9 cellular contexts compared by ENCODE assay signal in genomic region chr17:19387921-19388521, GRCh38. TPM values are rescaled to one million over a fixed set of nuclear protein-coding genes. Genes with fewer than 3 reads are reported as not detected.
DNase-seq lines count a peak whose midpoint lies in the region; ATAC-seq and TF ChIP-seq lines count a peak whose summit lies in the region.
"Had no signal": no experiment of that assay in that cellular context is flagged by ENCODE, and none has a peak within 500 bp of the region (broad histone marks: within the 10 kb centered on the region; RNA-seq: fewer than 3 reads in every experiment).

No MANE protein-coding gene starts in this region.

- no peaks in the 10 kb centered on the region for H3K27me3 ChIP-seq in A673 (replicated peaks; ENCODE audit: insufficient read depth, low read depth, low read length, poor library complexity)
- no peaks in the 10 kb centered on the region for H3K27me3 ChIP-seq in ectodermal cell (ENCODE audit: control insufficient read depth, insufficient read depth, low read length, poor library complexity, severe bottlenecking)
- no peaks in the 10 kb centered on the region for H3K27me3 ChIP-seq in mucosa of stomach (ENCODE audit: control insufficient read depth, insufficient read depth, low read length)

- peak overlapping the region; percentile 54 for H3K4me3 ChIP-seq in A673 (ENCODE audit: low read depth, low read length, poor library complexity, severe bottlenecking)
- no peak overlapping the region for H3K4me3 ChIP-seq in ectodermal cell (ENCODE audit: insufficient read depth, low read depth, low read length)
- no peak overlapping the region for H3K4me3 ChIP-seq in mucosa of stomach (ENCODE audit: low read length)

- BruUV-seq in A673 (replicated peaks; lab: Mats Ljungman, UMichigan), result TSS peak; percentile 39

- H3K27ac ChIP-seq in A673 (ENCODE audit: low read depth, low read length, poor library complexity, severe bottlenecking) (peak overlapping the region; percentile 93), ectodermal cell (ENCODE audit: insufficient read depth, low read depth, low read length, poor library complexity, severe bottlenecking) (peak overlapping the region; percentile 75)
- H3K27ac ChIP-seq: VCaP had no signal

- no peak for TF ChIP-seq CTCF in A673 (conservative IDR thresholded peaks at IDR 0.05; ENCODE audit: low read depth, low read length)

- CTCF ChIA-PET in A673 (lab: Charles Lee), result interaction anchor here (1.6 kb wide), 1 partner anchor 25 kb away, joined by 7 read pairs; the partner anchor contains the start of gene B9D1

- no peaks in the 10 kb centered on the region for H3K9me3 ChIP-seq in A673 (ENCODE audit: low read depth, low read length, poor library complexity, severe bottlenecking)
- no peaks in the 10 kb centered on the region for H3K9me3 ChIP-seq in ectodermal cell (ENCODE audit: control insufficient read depth, low read length)
- H3K9me3 ChIP-seq in mucosa of stomach (ENCODE audit: control insufficient read depth, low read length), result no peaks in the 10 kb centered on the region

- H3K9ac ChIP-seq in mucosa of stomach (ENCODE audit: low read length), result peak overlapping the region; percentile 42

- DNase-seq in A673 (ENCODE audit: low spot score) (peak; percentile 74), NCI-H1694 (lab: John Stamatoyannopoulos, UW) (peak; percentile 71), T-helper 1 cell (no peak)
- no peak for DNase-seq in stimulated activated CD4-positive, alpha-beta T cell treated with anti-CD3 and anti-CD28 coated beads, Interleukin-1b, Interleukin-23, amount 100 ng/mL, for 48 hours

- H3K36me3 ChIP-seq in A673 (ENCODE audit: insufficient read depth, low read length, poor library complexity, severe bottlenecking) (peaks cover 25% of the 10 kb centered on the region), ectodermal cell (ENCODE audit: control insufficient read depth, insufficient read depth, low read length) (peaks cover 11% of the 10 kb centered on the region), mucosa of stomach (ENCODE audit: control insufficient read depth, insufficient read depth, low read length) (peaks cover under 1% of the 10 kb centered on the region)

- no peak for ATAC-seq in HG03521 (IDR thresholded peaks at IDR 0.05; ENCODE audit: unreplicated experiment)
- no peak for ATAC-seq in HG02759 (IDR thresholded peaks at IDR 0.05; ENCODE audit: unreplicated experiment)

- peaks cover 63% of the 10 kb centered on the region for H3K4me1 ChIP-seq in A673 (ENCODE audit: insufficient read depth, low read length, poor library complexity, severe bottlenecking)
- peaks cover 34% of the 10 kb centered on the region for H3K4me1 ChIP-seq in ectodermal cell (ENCODE audit: control insufficient read depth, insufficient read depth, low read length)
- H3K4me1 ChIP-seq in mucosa of stomach (ENCODE audit: control insufficient read depth, insufficient read depth, low read length), result peaks cover 53% of the 10 kb centered on the region

- intact Hi-C loops in A673 (cut with micrococcal nuclease; ENCODE audit: unreplicated experiment), result no loop called here

- POLR2A ChIA-PET in A673 (lab: Charles Lee; ENCODE audit: low non-redundant PET), result interaction anchor here (0.5 to 1.0 kb wide), 2 partner anchors 22 to 38 kb away, joined by 5 to 6 read pairs; no protein-coding TSS in a partner anchor

- WGBS in ectodermal cell, 2 experiments, result 82 to 94% methylated on average over 2 of the region's 2 CpGs

RNA-seq across cellular contexts. Expression of gene MFAP4, which starts 1.0 kb away (rescaled TPM):
- total RNA-seq in A673 (2021), result 60.9 and 92.7 TPM in 2 replicates
- polyA plus RNA-seq in ectodermal cell (2013, experiment 1 of 4), result 1.1 TPM
- polyA plus RNA-seq in ectodermal cell (2013, experiment 2 of 4), result 0.94 TPM
- 1.5 TPM for polyA plus RNA-seq in ectodermal cell (2013, experiment 3 of 4)
- polyA plus RNA-seq in ectodermal cell (2013, experiment 4 of 4), result 1.4 TPM

RNA-seq across cellular contexts. Expression of gene MAPK7, which starts 9.7 kb away (rescaled TPM):
- 40.0 and 55.8 TPM in 2 replicates for total RNA-seq in A673 (2021)
- 32.3 TPM for polyA plus RNA-seq in ectodermal cell (2013, experiment 1 of 4)
- 34.4 TPM for polyA plus RNA-seq in ectodermal cell (2013, experiment 2 of 4)
- polyA plus RNA-seq in ectodermal cell (2013, experiment 3 of 4), result 28.7 TPM
- 26.5 TPM for polyA plus RNA-seq in ectodermal cell (2013, experiment 4 of 4)

RNA-seq across cellular contexts. Expression of gene RNF112, which starts 23.0 kb away (rescaled TPM):
- 0.09 and 0.57 TPM in 2 replicates for total RNA-seq in A673 (2021)
- 1.2 TPM for polyA plus RNA-seq in ectodermal cell (2013, experiment 1 of 4)
- polyA plus RNA-seq in ectodermal cell (2013, experiment 2 of 4), result 1.1 TPM
- 1.2 TPM for polyA plus RNA-seq in ectodermal cell (2013, experiment 3 of 4)
- 1.7 TPM for polyA plus RNA-seq in ectodermal cell (2013, experiment 4 of 4)

RNA-seq across cellular contexts. Expression of gene B9D1, which starts 25.5 kb away (rescaled TPM):
- 37.0 and 45.2 TPM in 2 replicates for total RNA-seq in A673 (2021)
- 30.0 TPM for polyA plus RNA-seq in ectodermal cell (2013, experiment 1 of 4)
- 31.7 TPM for polyA plus RNA-seq in ectodermal cell (2013, experiment 2 of 4)
- 29.4 TPM for polyA plus RNA-seq in ectodermal cell (2013, experiment 3 of 4)
- polyA plus RNA-seq in ectodermal cell (2013, experiment 4 of 4), result 30.7 TPM

Comparison
In these comparisons a context has a peak if more than half of its experiments do, and no peak if none do; other contexts are left out.
1. DNase-seq: peak in A673 (single experiment) and NCI-H1694 (single experiment); none in T-helper 1 cell (0 of 5) and stimulated activated CD4-positive, alpha-beta T cell treated with anti-CD3 and anti-CD28 coated beads, Interleukin-1b, Interleukin-23, amount 100 ng/mL, for 48 hours (single experiment).